17 cellular contexts compared by ENCODE assay signal in genomic region chr1:2593251-2593878, GRCh38. TPM values are rescaled to one million over a fixed set of nuclear protein-coding genes. Genes with fewer than 3 reads are reported as not detected.
DNase-seq lines count a peak whose midpoint lies in the region; ATAC-seq and TF ChIP-seq lines count a peak whose summit lies in the region.
"Had no signal": no experiment of that assay in that cellular context is flagged by ENCODE, and none has a peak within 500 bp of the region (broad histone marks: within the 10 kb centered on the region; RNA-seq: fewer than 3 reads in every experiment).

No MANE protein-coding gene starts in this region.

- no peak for TF ChIP-seq POLR2A in transverse colon (IDR thresholded peaks at IDR 0.05)

- peak; percentile 41 for DNase-seq in Right ventricle myocardium inferior (ENCODE audit: missing footprints)
- DNase-seq in left ventricle myocardium superior: no peak
- DNase-seq in activated B cell treated with CpG ODN at 0.5 μM for 24 hours: peak; percentile 9
- peak; percentile 42 for DNase-seq in lower lobe of right lung
- DNase-seq in transverse colon: peak; percentile 11
- no peak for DNase-seq in midbrain (lab: John Stamatoyannopoulos, UW)
- DNase-seq: activated CD4-positive, alpha-beta T cell treated with anti-CD3 and anti-CD28 coated beads for 1 hour; endodermal cell; glutamatergic neuron; NCI-H187 treated with DMSO at 0.1 percent for 48 hours; stimulated activated CD4-positive, alpha-beta T cell treated with anti-CD3 and anti-CD28 coated beads, Interleukin-4, amount 100 ng/mL, for 4 hours; T1000 had no signal

- peak overlapping the region; percentile 24 for H3K27ac ChIP-seq in lower lobe of right lung
- H3K27ac ChIP-seq in transverse colon: peak overlapping the region in 2 of 4 donors; percentile 38 to 56
- H3K27ac ChIP-seq: ascending aorta had no signal

- intact Hi-C loops in Right ventricle myocardium inferior (cut with DNase I): no loop called here
- intact Hi-C loops in left ventricle myocardium superior (cut with micrococcal nuclease): no loop called here
- intact Hi-C loops in activated B cell treated with CpG ODN at 0.5 μM for 24 hours (cut with micrococcal nuclease): no loop called here
- intact Hi-C loops in lower lobe of right lung (cut with DNase I): no loop called here
- intact Hi-C loops in transverse colon (cut with DNase I; ENCODE audit: low total_unique reads): no loop called here

- no peaks in the 10 kb centered on the region for H3K36me3 Mint-ChIP-seq in activated B cell treated with CpG ODN at 0.5 μM for 24 hours (ENCODE audit: low read depth)

- no peaks in the 10 kb centered on the region for H3K4me1 Mint-ChIP-seq in activated B cell treated with CpG ODN at 0.5 μM for 24 hours

- no peaks in the 10 kb centered on the region for H3K9me3 Mint-ChIP-seq in activated B cell treated with CpG ODN at 0.5 μM for 24 hours

- H3K4me1 ChIP-seq in lower lobe of right lung (peaks cover 21% of the 10 kb centered on the region), transverse colon (peaks cover 0 to 22% (median 7%) of the 10 kb centered on the region in 4 donors)
- H3K4me1 ChIP-seq: ascending aorta had no signal

- CTCF ChIA-PET in activated B cell treated with CpG ODN at 0.5 μM for 24 hours (lab: Charles Lee): no interaction called here

- H3K27ac Mint-ChIP-seq in activated B cell treated with CpG ODN at 0.5 μM for 24 hours: no peak overlapping the region
- H3K27ac Mint-ChIP-seq: endodermal cell had no signal

- ATAC-seq in Right ventricle myocardium inferior: no peak
- no peak for ATAC-seq in left ventricle myocardium superior
- no peak for ATAC-seq in activated B cell treated with CpG ODN at 0.5 μM for 24 hours (ENCODE audit: low read depth)
- no peak for ATAC-seq in lower lobe of right lung
- ATAC-seq in GM21528 (IDR thresholded peaks at IDR 0.05; ENCODE audit: low FRiP score, unreplicated experiment): no peak
- no peak for ATAC-seq in HG03442 (IDR thresholded peaks at IDR 0.05; ENCODE audit: unreplicated experiment)
- ATAC-seq: K562 had no signal

- no peaks in the 10 kb centered on the region for H3K9me3 ChIP-seq in lower lobe of right lung
- H3K9me3 ChIP-seq in transverse colon: no peaks in the 10 kb centered on the region

- TF ChIP-seq CTCF in activated B cell treated with CpG ODN at 0.5 μM for 24 hours (IDR thresholded peaks at IDR 0.05) (no peak), lower lobe of right lung (IDR thresholded peaks at IDR 0.05) (no peak), transverse colon (IDR thresholded peaks at IDR 0.05) (no peak)

- H3K36me3 ChIP-seq in lower lobe of right lung (peaks cover 3% of the 10 kb centered on the region), transverse colon (no peaks in the 10 kb centered on the region)

- 70% methylated on average over 18 of the region's 26 CpGs; no CpG with 5 or more reads in 1 of the 2 donors for WGBS in transverse colon (ENCODE audit: low coverage in 1 of 2), 2 donors

- H3K27me3 ChIP-seq in lower lobe of right lung (ENCODE audit: low read depth): no peaks in the 10 kb centered on the region
- H3K27me3 ChIP-seq in transverse colon: no peaks in the 10 kb centered on the region
- H3K27me3 ChIP-seq: ascending aorta had no signal

- POLR2A ChIA-PET in activated B cell treated with CpG ODN at 0.5 μM for 24 hours (lab: Charles Lee): no interaction called here

- in situ Hi-C loops in transverse colon (cut with MboI; ENCODE audit: low pct_ligation_motif_present in 1 of 4, low pct_unique_long_range_greater_than_20kb in 1 of 4, low sequenced_read_pairs in 3 of 4): no loop called here

- H3K4me3 ChIP-seq in lower lobe of right lung (peak overlapping the region; percentile 43), transverse colon (no peak overlapping the region)
- H3K4me3 ChIP-seq: ascending aorta, K562, lung had no signal

- no peak for TF ChIP-seq EP300 in transverse colon (IDR thresholded peaks at IDR 0.05; ENCODE audit: low read depth)

- no peak overlapping the region for H3K4me3 Mint-ChIP-seq in activated B cell treated with CpG ODN at 0.5 μM for 24 hours
- H3K4me3 Mint-ChIP-seq: endodermal cell had no signal

- H3K27me3 Mint-ChIP-seq in activated B cell treated with CpG ODN at 0.5 μM for 24 hours: peaks cover 7% of the 10 kb centered on the region

RNA-seq across cellular contexts. Expression of gene PRXL2B, which starts 6.8 kb away (rescaled TPM):
- 12.2 TPM for total RNA-seq in Right ventricle myocardium inferior
- total RNA-seq in left ventricle myocardium superior: 11.2 TPM
- 12.6 and 13.5 TPM in 2 replicates for total RNA-seq in activated B cell treated with CpG ODN at 0.5 μM for 24 hours
- total RNA-seq in lower lobe of right lung: 26.3 TPM
- total RNA-seq in transverse colon: 100 to 1,000 TPM in 1 of 4 donors, 10 to 100 TPM in 3; 33.7 to 101 (median 50.1) TPM

RNA-seq across cellular contexts. Expression of gene TNFRSF14, which starts 37.2 kb away (rescaled TPM):
- 15.7 TPM for total RNA-seq in Right ventricle myocardium inferior
- 16.0 TPM for total RNA-seq in left ventricle myocardium superior
- 140 and 148 TPM in 2 replicates for total RNA-seq in activated B cell treated with CpG ODN at 0.5 μM for 24 hours
- total RNA-seq in lower lobe of right lung: 152 TPM
- total RNA-seq in transverse colon: 100 to 1,000 TPM; 178 to 758 (median 278) TPM

RNA-seq across cellular contexts. Expression of gene MMEL1, which starts 39.5 kb away (rescaled TPM):
- total RNA-seq in Right ventricle myocardium inferior (0.35 TPM), left ventricle myocardium superior (not detected), activated B cell treated with CpG ODN at 0.5 μM for 24 hours (not detected in 2 replicates), lower lobe of right lung (7.6 TPM), transverse colon (10 to 100 TPM in 3 of 4 donors, not detected in 1; 10.5 to 16.7 (median 12.4) TPM)
- total RNA-seq: ascending aorta, K562 had no signal

Comparison
In these comparisons a context has a peak if more than half of its experiments do, and no peak if none do; other contexts are left out.
1. DNase-seq: peak in Right ventricle myocardium inferior (single experiment), activated B cell treated with CpG ODN at 0.5 μM for 24 hours (single experiment), lower lobe of right lung (single experiment) and transverse colon (single experiment); none in left ventricle myocardium superior (single experiment) and midbrain (single experiment).